18 cellular contexts compared by ENCODE assay signal in the genomic region with DNA sequence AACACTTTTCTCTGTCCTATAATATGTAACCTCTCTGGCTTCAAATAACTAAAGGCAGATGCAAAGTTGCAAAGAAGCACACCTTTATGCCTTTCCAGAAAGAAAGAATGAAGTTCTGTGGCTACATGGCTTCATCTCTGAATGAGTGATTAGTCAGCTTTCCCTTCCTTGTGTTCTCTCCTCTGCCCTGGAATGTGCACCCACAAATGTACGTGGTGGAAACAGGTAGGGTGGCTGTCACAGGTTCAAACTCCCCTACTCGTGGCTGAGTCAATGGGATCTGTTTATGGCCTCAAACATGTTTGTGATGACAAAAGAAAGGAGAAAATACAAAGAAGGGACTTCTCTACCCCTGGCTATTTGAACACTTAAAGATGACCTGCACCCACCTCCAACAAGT. TPM values are rescaled to one million over a fixed set of nuclear protein-coding genes. Genes with fewer than 3 reads are reported as not detected.
DNase-seq lines count a peak whose midpoint lies in the region; ATAC-seq, FAIRE-seq and TF ChIP-seq lines count a peak whose summit lies in the region.
"Had no signal": no experiment of that assay in that cellular context is flagged by ENCODE, and none has a peak within 500 bp of the region (broad histone marks: within the 10 kb centered on the region; RNA-seq: fewer than 3 reads in every experiment).

No MANE protein-coding gene starts in this region.

- no peaks in the 10 kb centered on the region for H3K79me2 ChIP-seq in GM23338 (replicated peaks; ENCODE audit: insufficient read depth)

- H3K4me2 ChIP-seq in GM23338, result no peak overlapping the region
- H3K4me2 ChIP-seq: KMS-11 had no signal

- no peak overlapping the region for H3K9ac ChIP-seq in adipocyte (ENCODE audit: low read length)
- H3K9ac ChIP-seq: KMS-11 had no signal

- no peaks in the 10 kb centered on the region for H3K27me3 ChIP-seq in GM23338 (ENCODE audit: insufficient read depth)
- no peaks in the 10 kb centered on the region for H3K27me3 ChIP-seq in adipocyte (replicated peaks; ENCODE audit: control insufficient read depth, insufficient read depth, low read length)

- no peaks in the 10 kb centered on the region for H3K36me3 Mint-ChIP-seq in GM23338 (ENCODE audit: low read depth)
- H3K36me3 Mint-ChIP-seq in neural crest cell (ENCODE audit: low read depth), result no peaks in the 10 kb centered on the region
- no peaks in the 10 kb centered on the region for H3K36me3 Mint-ChIP-seq in progenitor cell of endocrine pancreas (ENCODE audit: insufficient read depth)

- H3K4me1 Mint-ChIP-seq in GM23338 (peaks cover 10% of the 10 kb centered on the region), neural crest cell (no peaks in the 10 kb centered on the region), progenitor cell of endocrine pancreas (ENCODE audit: low read depth) (no peaks in the 10 kb centered on the region)

- no peaks in the 10 kb centered on the region for H3F3A ChIP-seq in GM23338 (replicated peaks; ENCODE audit: low read depth)

- H3K4me3 Mint-ChIP-seq in GM23338 (no peak overlapping the region), neural crest cell (no peak overlapping the region), progenitor cell of endocrine pancreas (ENCODE audit: low read depth) (no peak overlapping the region)

- H3K36me3 ChIP-seq in GM23338 (ENCODE audit: insufficient read depth), result no peaks in the 10 kb centered on the region
- no peaks in the 10 kb centered on the region for H3K36me3 ChIP-seq in adipocyte (ENCODE audit: control insufficient read depth, insufficient read depth, low read length, severe bottlenecking)

- H3K9me2 ChIP-seq in GM23338 (ENCODE audit: insufficient read depth), result no peaks in the 10 kb centered on the region

- no peaks in the 10 kb centered on the region for H3K9me3 Mint-ChIP-seq in GM23338
- H3K9me3 Mint-ChIP-seq in neural crest cell, result peaks cover 4% of the 10 kb centered on the region
- no peaks in the 10 kb centered on the region for H3K9me3 Mint-ChIP-seq in progenitor cell of endocrine pancreas (ENCODE audit: low read depth)

- no peaks in the 10 kb centered on the region for H3K27me3 Mint-ChIP-seq in GM23338 (ENCODE audit: insufficient read depth, low read depth, poor library complexity)
- H3K27me3 Mint-ChIP-seq in neural crest cell (ENCODE audit: low read depth), result no peaks in the 10 kb centered on the region
- H3K27me3 Mint-ChIP-seq in progenitor cell of endocrine pancreas, result peaks cover 18% of the 10 kb centered on the region

- H3K27ac ChIP-seq in GM23338 (ENCODE audit: low read depth) (no peak overlapping the region), epithelial cell of prostate (peak overlapping the region; percentile 26)
- H3K27ac ChIP-seq: C4-2B, KMS-11 had no signal

- H3K4me1 ChIP-seq in GM23338 (ENCODE audit: insufficient read depth), result no peaks in the 10 kb centered on the region
- H3K4me1 ChIP-seq in adipocyte (ENCODE audit: control insufficient read depth, insufficient read depth, low read length), result no peaks in the 10 kb centered on the region

- DNase-seq in GM23338 (ENCODE audit: low spot score) (no peak), adipocyte (ENCODE audit: low read depth) (no peak), epithelial cell of prostate (ENCODE audit: low read depth, low spot score) (peak; percentile 62), neural crest cell (ENCODE audit: low read depth, low spot score) (no peak), DMS79 treated with DMSO at 0.1 percent for 48 hours (lab: John Stamatoyannopoulos, UW) (no peak), GM12891 (ENCODE audit: insufficient read length, low spot score) (no peak), progenitor cell of endocrine pancreas (ENCODE audit: low spot score, unreplicated experiment) (no peak), cerebellum (ENCODE audit: low spot score) (no peak)
- DNase-seq: ACHN, DND-41, GF-D8, NCI-H1417 treated with DMSO at 0.1 percent for 48 hours, NCI-H187 treated with DMSO at 0.1 percent for 48 hours, NCI-H2227 treated with DMSO at 0.1 percent for 48 hours, NCI-H524 had no signal

- H4K20me1 ChIP-seq in GM23338 (replicated peaks; ENCODE audit: insufficient read depth), result no peaks in the 10 kb centered on the region

- TF ChIP-seq CTCF in GM23338 (conservative IDR thresholded peaks at IDR 0.05; ENCODE audit: low read depth in 2 of 2) (no peak), neural crest cell (conservative IDR thresholded peaks at IDR 0.05) (no peak), progenitor cell of endocrine pancreas (IDR thresholded peaks at IDR 0.05; ENCODE audit: unreplicated experiment) (no peak)

- FAIRE-seq in GM12891 (lab: Jason Lieb, UNC), result no peak
- FAIRE-seq: GM18507 had no signal

- no peak for ATAC-seq in GM23338

- H2AFZ ChIP-seq in GM23338, result peak overlapping the region; percentile 35; the same call in 1 of the 2 replicates

- TF ChIP-seq POLR2A in GM12891 (IDR thresholded peaks at IDR 0.05; ENCODE audit: low read depth, low read length), result no peak

- H3K9me3 ChIP-seq in adipocyte (ENCODE audit: control insufficient read depth, low read length), result no peaks in the 10 kb centered on the region

- H3K27ac Mint-ChIP-seq in GM23338, result peak overlapping the region; percentile 38
- peak overlapping the region; percentile 57 for H3K27ac Mint-ChIP-seq in neural crest cell (ENCODE audit: unreplicated experiment)
- H3K27ac Mint-ChIP-seq in progenitor cell of endocrine pancreas, result no peak overlapping the region

- H3K4me3 ChIP-seq in GM23338 (no peak overlapping the region), adipocyte (ENCODE audit: low read length) (peak overlapping the region; percentile 51)

TF ChIP-seq in GM23338, 12 proteins besides CTCF, POLR2A, EP300 and RAD21 (continues in another document):
- no peak for TF ChIP-seq NANOG (IDR thresholded peaks at IDR 0.05; ENCODE audit: borderline replicate concordance)
- TF ChIP-seq EZH2phosphoT487 (IDR thresholded peaks at IDR 0.05; ENCODE audit: unreplicated experiment), result no peak
- no peak for TF ChIP-seq CREB1 (CRISPR knock-in tag; IDR thresholded peaks at IDR 0.05; ENCODE audit: low read depth)
- no peak for TF ChIP-seq ZNF114 (CRISPR knock-in tag; IDR thresholded peaks at IDR 0.05)
- TF ChIP-seq POLR2AphosphoS5 (IDR thresholded peaks at IDR 0.05; ENCODE audit: low read depth), result no peak
- TF ChIP-seq JUNB (IDR thresholded peaks at IDR 0.05; ENCODE audit: unreplicated experiment), result no peak
- TF ChIP-seq ZNF331 (CRISPR knock-in tag; IDR thresholded peaks at IDR 0.05; ENCODE audit: low read depth), result no peak

TF ChIP-seq in GM12891, 5 proteins besides CTCF, POLR2A, EP300 and RAD21:
- TF ChIP-seq POLR2AphosphoS5 (IDR thresholded peaks at IDR 0.05; ENCODE audit: low read depth, low read length) (no peak), PAX5 (IDR thresholded peaks at IDR 0.05; ENCODE audit: insufficient read depth, low read length, severe bottlenecking) (no peak), SPI1 (IDR thresholded peaks at IDR 0.05; ENCODE audit: low read depth, low read length) (no peak), POU2F2 (IDR thresholded peaks at IDR 0.05; ENCODE audit: low read depth, low read length) (no peak), TAF1 (IDR thresholded peaks at IDR 0.05; ENCODE audit: low read depth, low read length) (no peak)

RNA-seq across cellular contexts. Expression of a gene that starts 55.5 kb away (rescaled TPM):
- total RNA-seq in GM23338 (2014; rRNA removed; shearing (Covaris generic)), result 15.3 and 15.6 TPM in 2 replicates
- polyA plus RNA-seq in GM23338 (2016; fragmentation: Nextera tagmentation; extraction: Ambion mirVana), result 9.5 and 11.8 TPM in 2 replicates
- total RNA-seq in neural crest cell, result 25.4 and 26.8 TPM in 2 replicates
- 0.60 TPM for polyA plus RNA-seq in GM12891 (2012; ENCODE audit: low read depth, missing spikeins)
- 40.5 and 44.1 TPM in 2 replicates for total RNA-seq in progenitor cell of endocrine pancreas
- total RNA-seq in cerebellum, result 70.9 TPM
